Comparison of ENCODE assay signal across 26 cellular contexts in the genomic region with DNA sequence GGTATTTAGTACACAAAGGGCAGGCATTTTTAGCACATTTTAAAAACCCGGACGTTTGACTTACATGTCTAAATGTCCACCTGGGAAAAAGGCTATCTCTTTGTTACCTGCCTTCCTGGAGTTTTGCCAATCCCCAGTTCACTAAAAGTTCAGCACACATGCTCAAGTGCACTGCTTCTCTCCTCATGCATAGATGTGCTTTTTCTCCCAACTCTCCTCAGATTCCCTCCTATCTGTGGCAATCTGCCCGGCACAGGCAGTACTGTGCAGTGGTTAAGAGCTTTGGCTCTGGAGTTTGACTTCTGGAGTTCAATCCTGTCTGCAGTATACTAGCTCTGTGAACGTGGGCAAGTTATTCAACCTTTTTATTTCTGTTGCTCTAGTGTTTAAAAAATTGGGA. TPM values are rescaled to one million over a fixed set of nuclear protein-coding genes. Genes with fewer than 3 reads are reported as not detected.
DNase-seq lines count a peak whose midpoint lies in the region; FAIRE-seq and TF ChIP-seq lines count a peak whose summit lies in the region.
"Had no signal": no experiment of that assay in that cellular context is flagged by ENCODE, and none has a peak within 500 bp of the region (broad histone marks: within the 10 kb centered on the region; RNA-seq: fewer than 3 reads in every experiment).

No MANE protein-coding gene starts in this region.

- no peaks in the 10 kb centered on the region for H3K36me3 ChIP-seq in suprapubic skin
- H3K36me3 ChIP-seq in CD4-positive, alpha-beta memory T cell (ENCODE audit: insufficient read depth, low read length), result no peaks in the 10 kb centered on the region
- H3K36me3 ChIP-seq: vagina had no signal

- DNase-seq in Calu3 (peak; percentile 54), LNCaP clone FGC (ENCODE audit: low read depth) (peak; percentile 83), NCI-H510A (lab: John Stamatoyannopoulos, UW) (peak; percentile 16), left kidney (ENCODE audit: low read depth, low spot score) (peak; percentile 43), suprapubic skin (ENCODE audit: low spot score in 2 of 2) (no peak), dedifferentiated amniotic fluid mesenchymal stem cell (ENCODE audit: extremely low spot score) (no peak), frontal cortex (ENCODE audit: low spot score in 2 of 2) (no peak)
- no peak for DNase-seq in CD4-positive, alpha-beta memory T cell
- DNase-seq: activated CD4-positive, alpha-beta T cell treated with anti-CD3 and anti-CD28 coated beads, Interleukin-2, amount 50 U/mL, for 1 hour; activated CD8-positive, alpha-beta memory T cell treated with anti-CD3 and anti-CD28 coated beads, Interleukin-2, amount 50 U/mL, for 4 hours; cerebellar nuclear complex; GF-D8; immature natural killer cell; NCI-H1048; posterior cingulate gyrus had no signal

- H3K4me3 ChIP-seq in LNCaP clone FGC (ENCODE audit: low read depth, low read length) (no peak overlapping the region), suprapubic skin (no peak overlapping the region)
- no peak overlapping the region for H3K4me3 ChIP-seq in CD4-positive, alpha-beta memory T cell (ENCODE audit: low read length in 2 of 2)
- H3K4me3 ChIP-seq: vagina had no signal

- TF ChIP-seq POLR2A in suprapubic skin (IDR thresholded peaks at IDR 0.05), result no peak

- H3K27ac ChIP-seq in suprapubic skin, result no peak overlapping the region
- no peak overlapping the region for H3K27ac ChIP-seq in CD4-positive, alpha-beta memory T cell (ENCODE audit: low read depth, low read length)
- H3K27ac ChIP-seq: epithelial cell of prostate, vagina had no signal

- no peak for TF ChIP-seq CTCF in Calu3 (IDR thresholded peaks at IDR 0.05; ENCODE audit: unreplicated experiment)
- no peak for TF ChIP-seq CTCF in LNCaP clone FGC (IDR thresholded peaks at IDR 0.05; ENCODE audit: control insufficient read depth, extremely low read depth, insufficient read depth)
- no peak for TF ChIP-seq CTCF in suprapubic skin (IDR thresholded peaks at IDR 0.05)

- no peaks in the 10 kb centered on the region for H3K27me3 Mint-ChIP-seq in Calu3 (ENCODE audit: unreplicated experiment)
- peaks cover 13 to 14% of the 10 kb centered on the region in 2 donors for H3K27me3 Mint-ChIP-seq in CD4-positive, alpha-beta memory T cell

- TF ChIP-seq EP300 in suprapubic skin (IDR thresholded peaks at IDR 0.05), result no peak

- no peaks in the 10 kb centered on the region for H3K36me3 Mint-ChIP-seq in Calu3 (ENCODE audit: insufficient read depth, unreplicated experiment)
- H3K36me3 Mint-ChIP-seq in CD4-positive, alpha-beta memory T cell, result no peaks in the 10 kb centered on the region
- H3K36me3 Mint-ChIP-seq: activated naive CD8-positive, alpha-beta T cell; immature natural killer cell had no signal

- intact Hi-C loops in Calu3 (cut with micrococcal nuclease; ENCODE audit: unreplicated experiment), result no loop called here
- intact Hi-C loops in CD4-positive, alpha-beta memory T cell (cut with micrococcal nuclease), result no loop called here

- CTCF ChIA-PET in Calu3 (lab: Charles Lee), result interaction anchor here (0.6 kb wide), 1 partner anchor 27 kb away, joined by 3 read pairs; no protein-coding TSS in a partner anchor
- CTCF ChIA-PET in CD4-positive, alpha-beta memory T cell (lab: Charles Lee; ENCODE audit: partially characterized antibody), result interaction anchor here (0.6 kb wide), 1 partner anchor 66 kb away, joined by 3 read pairs; the partner anchor contains the start of genes DHX29 and MTREX

- no peak overlapping the region for H3K4me3 Mint-ChIP-seq in Calu3 (ENCODE audit: low read depth, unreplicated experiment)
- no peak overlapping the region for H3K4me3 Mint-ChIP-seq in CD4-positive, alpha-beta memory T cell
- H3K4me3 Mint-ChIP-seq: activated naive CD8-positive, alpha-beta T cell; CD14-positive monocyte; immature natural killer cell; T-helper 2 cell treated with Interferon-gamma antibody and Interleukin-4, amounts not matched to agents 5 μg/mL and 100 μg/mL, for 36 hours had no signal

- no peak for FAIRE-seq in frontal cortex (lab: Jason Lieb, UNC)

- POLR2A ChIA-PET in CD4-positive, alpha-beta memory T cell (lab: Charles Lee; ENCODE audit: partially characterized antibody), result interaction anchor here (0.6 kb wide), 1 partner anchor 25 kb away, joined by 4 read pairs; no protein-coding TSS in a partner anchor

- peaks cover 14% of the 10 kb centered on the region for H3K27me3 ChIP-seq in suprapubic skin
- peaks cover 2% of the 10 kb centered on the region for H3K27me3 ChIP-seq in CD4-positive, alpha-beta memory T cell (ENCODE audit: insufficient read depth, low read length)
- H3K27me3 ChIP-seq: vagina had no signal

- no peaks in the 10 kb centered on the region for H3K9me3 ChIP-seq in suprapubic skin
- H3K9me3 ChIP-seq in CD4-positive, alpha-beta memory T cell (ENCODE audit: control insufficient read depth in 1 of 2, low read length in 2 of 2), result no peaks in the 10 kb centered on the region
- H3K9me3 ChIP-seq: vagina had no signal

- BruUV-seq in Calu3 (replicated peaks; lab: Mats Ljungman, UMichigan), result no TSS peak

- no peaks in the 10 kb centered on the region for H3K4me1 ChIP-seq in suprapubic skin
- no peaks in the 10 kb centered on the region for H3K4me1 ChIP-seq in CD4-positive, alpha-beta memory T cell (ENCODE audit: insufficient read depth, low read length)
- H3K4me1 ChIP-seq: vagina had no signal

- H3K27ac Mint-ChIP-seq in Calu3 (ENCODE audit: unreplicated experiment), result peak overlapping the region; percentile 25
- no peak overlapping the region for H3K27ac Mint-ChIP-seq in CD4-positive, alpha-beta memory T cell
- H3K27ac Mint-ChIP-seq: activated naive CD8-positive, alpha-beta T cell; activated T-helper 2 cell treated with anti-CD3 and anti-CD28 coated beads, Interferon-gamma antibody, Interleukin-2, Interleukin-4, amounts not matched to agents 10 μg/mL and 5 μg/mL and 100 μg/mL, durations not matched to agents 14 hours and 24 hours and 36 hours; CD14-positive monocyte; immature natural killer cell; T-helper 2 cell treated with Interferon-gamma antibody and Interleukin-4, amounts not matched to agents 5 μg/mL and 100 μg/mL, for 36 hours had no signal

- peaks cover 17% of the 10 kb centered on the region for H3K4me1 Mint-ChIP-seq in Calu3 (ENCODE audit: low read depth, unreplicated experiment)
- no peaks in the 10 kb centered on the region for H3K4me1 Mint-ChIP-seq in CD4-positive, alpha-beta memory T cell
- H3K4me1 Mint-ChIP-seq: CD14-positive monocyte, immature natural killer cell had no signal

- 64% methylated on average over 4 of the region's 4 CpGs for WGBS in suprapubic skin

- H3K9me3 Mint-ChIP-seq in Calu3 (ENCODE audit: low read depth, unreplicated experiment), result no peaks in the 10 kb centered on the region
- no peaks in the 10 kb centered on the region for H3K9me3 Mint-ChIP-seq in CD4-positive, alpha-beta memory T cell
- H3K9me3 Mint-ChIP-seq: activated T-helper 2 cell treated with anti-CD3 and anti-CD28 coated beads, Interferon-gamma antibody, Interleukin-2, Interleukin-4, amounts not matched to agents 10 μg/mL and 5 μg/mL and 100 μg/mL, durations not matched to agents 14 hours and 24 hours and 36 hours; immature natural killer cell; T-helper 2 cell treated with Interferon-gamma antibody and Interleukin-4, amounts not matched to agents 5 μg/mL and 100 μg/mL, for 36 hours had no signal

RNA-seq across cellular contexts. Expression of gene CCNO, which starts 8.3 kb away (rescaled TPM):
- total RNA-seq in Calu3 (2022), result 10.1 and 12.5 TPM in 2 replicates
- total RNA-seq in suprapubic skin, result 1 to 10 TPM; 1.0 to 3.8 (median 2.4) TPM
- not detected for total RNA-seq in CD4-positive, alpha-beta memory T cell
- polyA plus RNA-seq in CD4-positive, alpha-beta memory T cell, result not detected
- not detected for total RNA-seq in frontal cortex
- total RNA-seq: fibroblast of villous mesenchyme, liver, vagina had no signal
- polyA plus RNA-seq: AG04450, CD14-positive monocyte, immature natural killer cell had no signal

RNA-seq across cellular contexts. Expression of gene MCIDAS, which starts 14.6 kb away (rescaled TPM):
- total RNA-seq in Calu3 (2022), result 4.4 and 4.9 TPM in 2 replicates
- not detected for total RNA-seq in suprapubic skin
- not detected for total RNA-seq in CD4-positive, alpha-beta memory T cell
- not detected for polyA plus RNA-seq in CD4-positive, alpha-beta memory T cell
- not detected for total RNA-seq in frontal cortex
- total RNA-seq: activated T-helper 2 cell treated with anti-CD3 and anti-CD28 coated beads, Interferon-gamma antibody, Interleukin-2, Interleukin-4, amounts not matched to agents 10 μg/mL and 5 μg/mL and 100 μg/mL, durations not matched to agents 14 hours and 24 hours and 36 hours; fibroblast of villous mesenchyme; liver; subcutaneous adipose tissue; vagina had no signal
- polyA plus RNA-seq: AG04450, CD14-positive monocyte, immature natural killer cell, liver, neural cell had no signal

Comparison
In these comparisons a context has a peak if more than half of its experiments do, and no peak if none do; other contexts are left out.
1. DNase-seq: peak in Calu3 (single experiment), LNCaP clone FGC (single experiment), NCI-H510A (single experiment) and left kidney (single experiment); none in suprapubic skin (0 of 2), dedifferentiated amniotic fluid mesenchymal stem cell (single experiment), CD4-positive, alpha-beta memory T cell (0 of 5) and frontal cortex (0 of 2).